ENCODE assay signal across 20 cellular contexts in genomic region chr9:69834056-69834455, GRCh38. TPM values are rescaled to one million over a fixed set of nuclear protein-coding genes. Genes with fewer than 3 reads are reported as not detected.
DNase-seq lines count a peak whose midpoint lies in the region; ATAC-seq and TF ChIP-seq lines count a peak whose summit lies in the region.
"Had no signal": no experiment of that assay in that cellular context is flagged by ENCODE, and none has a peak within 500 bp of the region (broad histone marks: within the 10 kb centered on the region; RNA-seq: fewer than 3 reads in every experiment).

No MANE protein-coding gene starts in this region.

- CTCF ChIA-PET in activated CD4-positive, alpha-beta T cell treated with anti-CD3 and anti-CD28 coated beads for 36 hours (lab: Charles Lee) = interaction anchor here (0.6 to 1.4 kb wide), 3 partner anchors 16 to 29 kb away, joined by 3 read pairs; no protein-coding TSS in a partner anchor
- CTCF ChIA-PET in A673 (lab: Charles Lee) = no interaction called here
- CTCF ChIA-PET in HCT116 (lab: Charles Lee) = no interaction called here

- WGBS in esophagus muscularis mucosa = 75% methylated on average over 3 of the region's 3 CpGs

- no peaks in the 10 kb centered on the region for H3K4me1 ChIP-seq in A673 (ENCODE audit: insufficient read depth, low read length, poor library complexity, severe bottlenecking)
- no peaks in the 10 kb centered on the region for H3K4me1 ChIP-seq in HCT116 (ENCODE audit: control insufficient read depth in 1 of 2, insufficient read depth in 2 of 2, low read length in 2 of 2)
- no peaks in the 10 kb centered on the region for H3K4me1 ChIP-seq in esophagus muscularis mucosa

- no peaks in the 10 kb centered on the region for H3K36me3 Mint-ChIP-seq in activated CD4-positive, alpha-beta T cell treated with anti-CD3 and anti-CD28 coated beads for 36 hours (ENCODE audit: low read depth)
- H3K36me3 Mint-ChIP-seq in activated T-helper 2 cell treated with anti-CD3 and anti-CD28 coated beads, Interferon-gamma antibody, Interleukin-2, Interleukin-4, amounts not matched to agents 10 μg/mL and 5 μg/mL and 100 μg/mL, durations not matched to agents 14 hours and 24 hours and 36 hours (ENCODE audit: low read depth) = peaks cover 12% of the 10 kb centered on the region
- no peaks in the 10 kb centered on the region for H3K36me3 Mint-ChIP-seq in activated T-helper 1 cell treated with anti-CD3 and anti-CD28 coated beads, Interleukin-12 subunit alpha, Interleukin-12 subunit beta, Interleukin-2, Interleukin-4 antibody, amounts not matched to agents 30 ng/mL and 10 ng/mL and 1 ng/mL, durations not matched to agents 14 hours and 24 hours and 36 hours (ENCODE audit: low read depth)
- H3K36me3 Mint-ChIP-seq: CD4-positive, alpha-beta memory T cell; IgD-negative memory B cell had no signal

- H3K4me2 ChIP-seq in HCT116 (ENCODE audit: low read length) = no peak overlapping the region
- H3K4me2 ChIP-seq: PC-9 had no signal

- RAD21 ChIA-PET in HCT116 (lab: Charles Lee; ENCODE audit: low non-redundant PET in 1 of 2, low total read pairs in 2 of 2, uncharacterized antibody in 2 of 2, unreplicated experiment in 2 of 2) = no interaction called here

- H3K27me3 Mint-ChIP-seq in activated CD4-positive, alpha-beta T cell treated with anti-CD3 and anti-CD28 coated beads for 36 hours = no peaks in the 10 kb centered on the region
- H3K27me3 Mint-ChIP-seq in activated T-helper 2 cell treated with anti-CD3 and anti-CD28 coated beads, Interferon-gamma antibody, Interleukin-2, Interleukin-4, amounts not matched to agents 10 μg/mL and 5 μg/mL and 100 μg/mL, durations not matched to agents 14 hours and 24 hours and 36 hours (ENCODE audit: low read depth) = no peaks in the 10 kb centered on the region
- H3K27me3 Mint-ChIP-seq in activated T-helper 1 cell treated with anti-CD3 and anti-CD28 coated beads, Interleukin-12 subunit alpha, Interleukin-12 subunit beta, Interleukin-2, Interleukin-4 antibody, amounts not matched to agents 30 ng/mL and 10 ng/mL and 1 ng/mL, durations not matched to agents 14 hours and 24 hours and 36 hours (ENCODE audit: insufficient read depth) = no peaks in the 10 kb centered on the region

- H3K27ac ChIP-seq in A673 (ENCODE audit: low read depth, low read length, poor library complexity, severe bottlenecking) = no peak overlapping the region
- no peak overlapping the region for H3K27ac ChIP-seq in HCT116 (ENCODE audit: low read depth, low read length)
- no peak overlapping the region for H3K27ac ChIP-seq in esophagus muscularis mucosa (replicated peaks in 1 of 4)
- H3K27ac ChIP-seq: PC-9 had no signal

- H4K20me1 ChIP-seq in HCT116 (ENCODE audit: insufficient read depth) = no peaks in the 10 kb centered on the region

- TF ChIP-seq RAD21 in HCT116 (IDR thresholded peaks at IDR 0.05; ENCODE audit: low read depth) = peak; percentile 12; the same call in 1 of the 2 replicates

- no peak overlapping the region for H3K9ac ChIP-seq in HCT116 (ENCODE audit: low read length)

- H3K79me2 ChIP-seq in HCT116 (ENCODE audit: insufficient read depth, low read length) = no peaks in the 10 kb centered on the region

- H3K4me3 Mint-ChIP-seq in activated CD4-positive, alpha-beta T cell treated with anti-CD3 and anti-CD28 coated beads for 36 hours = no peak overlapping the region
- H3K4me3 Mint-ChIP-seq in activated T-helper 2 cell treated with anti-CD3 and anti-CD28 coated beads, Interferon-gamma antibody, Interleukin-2, Interleukin-4, amounts not matched to agents 10 μg/mL and 5 μg/mL and 100 μg/mL, durations not matched to agents 14 hours and 24 hours and 36 hours (ENCODE audit: low read depth) = no peak overlapping the region
- no peak overlapping the region for H3K4me3 Mint-ChIP-seq in activated T-helper 1 cell treated with anti-CD3 and anti-CD28 coated beads, Interleukin-12 subunit alpha, Interleukin-12 subunit beta, Interleukin-2, Interleukin-4 antibody, amounts not matched to agents 30 ng/mL and 10 ng/mL and 1 ng/mL, durations not matched to agents 14 hours and 24 hours and 36 hours
- H3K4me3 Mint-ChIP-seq: IgD-negative memory B cell had no signal

- intact Hi-C loops in activated CD4-positive, alpha-beta T cell treated with anti-CD3 and anti-CD28 coated beads for 36 hours (cut with DNase I, micrococcal nuclease) = loop anchor here in 1 of 2 experiments (2.0 kb wide), 2 partner anchors 13 to 65 kb away; partner anchors contain the start of gene CFAP95
- intact Hi-C loops in A673 (cut with micrococcal nuclease; ENCODE audit: unreplicated experiment) = no loop called here
- intact Hi-C loops in HCT116 (cut with micrococcal nuclease) = no loop called here
- intact Hi-C loops in activated T-helper 2 cell treated with anti-CD3 and anti-CD28 coated beads, Interferon-gamma antibody, Interleukin-2, Interleukin-4, amounts not matched to agents 10 μg/mL and 5 μg/mL and 100 μg/mL, durations not matched to agents 14 hours and 24 hours and 36 hours (cut with micrococcal nuclease) = loop anchor here (1.0 to 5.0 kb wide), 3 partner anchors 15 to 578 kb away; partner anchors contain the start of gene KLF9
- intact Hi-C loops in activated T-helper 1 cell treated with anti-CD3 and anti-CD28 coated beads, Interleukin-12 subunit alpha, Interleukin-12 subunit beta, Interleukin-2, Interleukin-4 antibody, amounts not matched to agents 30 ng/mL and 10 ng/mL and 1 ng/mL, durations not matched to agents 14 hours and 24 hours and 36 hours (cut with micrococcal nuclease) = loop anchor here (1.0 to 5.0 kb wide), 6 partner anchors 15 to 729 kb away; partner anchors contain the start of gene APBA1
- intact Hi-C loops in esophagus muscularis mucosa (cut with DNase I) = no loop called here

- H3K4me1 Mint-ChIP-seq in activated CD4-positive, alpha-beta T cell treated with anti-CD3 and anti-CD28 coated beads for 36 hours = peaks cover 47% of the 10 kb centered on the region
- peaks cover 56% of the 10 kb centered on the region for H3K4me1 Mint-ChIP-seq in activated T-helper 2 cell treated with anti-CD3 and anti-CD28 coated beads, Interferon-gamma antibody, Interleukin-2, Interleukin-4, amounts not matched to agents 10 μg/mL and 5 μg/mL and 100 μg/mL, durations not matched to agents 14 hours and 24 hours and 36 hours (ENCODE audit: low read depth)
- peaks cover 58% of the 10 kb centered on the region for H3K4me1 Mint-ChIP-seq in activated T-helper 1 cell treated with anti-CD3 and anti-CD28 coated beads, Interleukin-12 subunit alpha, Interleukin-12 subunit beta, Interleukin-2, Interleukin-4 antibody, amounts not matched to agents 30 ng/mL and 10 ng/mL and 1 ng/mL, durations not matched to agents 14 hours and 24 hours and 36 hours (ENCODE audit: low read depth)
- H3K4me1 Mint-ChIP-seq: IgD-negative memory B cell had no signal

- BruUV-seq in A673 (replicated peaks; lab: Mats Ljungman, UMichigan) = no TSS peak
- no TSS peak for BruUV-seq in HCT116 (replicated peaks; lab: Mats Ljungman, UMichigan)

- no peak for DNase-seq in activated CD4-positive, alpha-beta T cell treated with anti-CD3 and anti-CD28 coated beads for 36 hours
- DNase-seq in activated CD4-positive, alpha-beta T cell treated with anti-CD3 and anti-CD28 coated beads, Interleukin-2, amount 50 U/mL, for 4 hours = no peak
- no peak for DNase-seq in A673 (ENCODE audit: low spot score)
- no peak for DNase-seq in HCT116 (ENCODE audit: low read depth, low spot score)
- DNase-seq in activated T-helper 2 cell treated with anti-CD3 and anti-CD28 coated beads, Interferon-gamma antibody, Interleukin-2, Interleukin-4, amounts not matched to agents 10 μg/mL and 5 μg/mL and 100 μg/mL, durations not matched to agents 14 hours and 24 hours and 36 hours (ENCODE audit: low spot score) = no peak
- no peak for DNase-seq in activated T-helper 1 cell treated with anti-CD3 and anti-CD28 coated beads, Interleukin-12 subunit alpha, Interleukin-12 subunit beta, Interleukin-2, Interleukin-4 antibody, amounts not matched to agents 30 ng/mL and 10 ng/mL and 1 ng/mL, durations not matched to agents 14 hours and 24 hours and 36 hours (ENCODE audit: low spot score)
- DNase-seq in esophagus muscularis mucosa (ENCODE audit: extremely low spot score) = no peak
- DNase-seq in dermis blood vessel endothelial cell = no peak
- DNase-seq: AML-193, NCI-H1417 treated with DMSO at 0.1 percent for 48 hours, NCI-H2029 treated with DMSO at 0.1 percent for 48 hours, NCI-H2227 treated with DMSO at 0.1 percent for 48 hours, NCI-H526, PC-9 had no signal

- no peaks in the 10 kb centered on the region for H3K27me3 ChIP-seq in A673 (replicated peaks; ENCODE audit: insufficient read depth, low read depth, low read length, poor library complexity)
- no peaks in the 10 kb centered on the region for H3K27me3 ChIP-seq in HCT116 (ENCODE audit: insufficient read depth, low read length)
- no peaks in the 10 kb centered on the region for H3K27me3 ChIP-seq in esophagus muscularis mucosa

- H3K4me3 ChIP-seq in A673 (ENCODE audit: low read depth, low read length, poor library complexity, severe bottlenecking) (no peak overlapping the region), HCT116 (replicated peaks in 1 of 2; ENCODE audit: low read depth in 1 of 2, low read length in 2 of 2) (no peak overlapping the region), esophagus muscularis mucosa (no peak overlapping the region)
- H3K4me3 ChIP-seq: HAP-1, PC-9 had no signal

- H2AFZ ChIP-seq in HCT116 (ENCODE audit: low read depth, low read length, poor library complexity, severe bottlenecking) = no peak overlapping the region
- H2AFZ ChIP-seq: PC-9 had no signal

- ATAC-seq in activated CD4-positive, alpha-beta T cell treated with anti-CD3 and anti-CD28 coated beads for 36 hours = peak; percentile 2
- no peak for ATAC-seq in HCT116

- no peaks in the 10 kb centered on the region for H3K9me3 Mint-ChIP-seq in activated CD4-positive, alpha-beta T cell treated with anti-CD3 and anti-CD28 coated beads for 36 hours (ENCODE audit: low read depth)
- peaks cover 15% of the 10 kb centered on the region for H3K9me3 Mint-ChIP-seq in activated T-helper 2 cell treated with anti-CD3 and anti-CD28 coated beads, Interferon-gamma antibody, Interleukin-2, Interleukin-4, amounts not matched to agents 10 μg/mL and 5 μg/mL and 100 μg/mL, durations not matched to agents 14 hours and 24 hours and 36 hours
- H3K9me3 Mint-ChIP-seq in activated T-helper 1 cell treated with anti-CD3 and anti-CD28 coated beads, Interleukin-12 subunit alpha, Interleukin-12 subunit beta, Interleukin-2, Interleukin-4 antibody, amounts not matched to agents 30 ng/mL and 10 ng/mL and 1 ng/mL, durations not matched to agents 14 hours and 24 hours and 36 hours = no peaks in the 10 kb centered on the region
- H3K9me3 Mint-ChIP-seq: CD4-positive, alpha-beta memory T cell; IgD-negative memory B cell had no signal

- no peaks in the 10 kb centered on the region for H3K9me3 ChIP-seq in A673 (ENCODE audit: low read depth, low read length, poor library complexity, severe bottlenecking)
- no peaks in the 10 kb centered on the region for H3K9me3 ChIP-seq in HCT116 (ENCODE audit: control insufficient read depth in 1 of 2, insufficient read depth in 1 of 2, low read depth in 1 of 2, low read length in 2 of 2)
- no peaks in the 10 kb centered on the region for H3K9me3 ChIP-seq in esophagus muscularis mucosa
- H3K9me3 ChIP-seq: HAP-1 had no signal

- H3K27ac Mint-ChIP-seq in activated CD4-positive, alpha-beta T cell treated with anti-CD3 and anti-CD28 coated beads for 36 hours = peak overlapping the region; percentile 20
- peak overlapping the region; percentile 78 for H3K27ac Mint-ChIP-seq in activated T-helper 2 cell treated with anti-CD3 and anti-CD28 coated beads, Interferon-gamma antibody, Interleukin-2, Interleukin-4, amounts not matched to agents 10 μg/mL and 5 μg/mL and 100 μg/mL, durations not matched to agents 14 hours and 24 hours and 36 hours
- no peak overlapping the region for H3K27ac Mint-ChIP-seq in activated T-helper 1 cell treated with anti-CD3 and anti-CD28 coated beads, Interleukin-12 subunit alpha, Interleukin-12 subunit beta, Interleukin-2, Interleukin-4 antibody, amounts not matched to agents 30 ng/mL and 10 ng/mL and 1 ng/mL, durations not matched to agents 14 hours and 24 hours and 36 hours
- H3K27ac Mint-ChIP-seq: IgD-negative memory B cell had no signal

- H3K36me3 ChIP-seq in A673 (ENCODE audit: insufficient read depth, low read length, poor library complexity, severe bottlenecking) = no peaks in the 10 kb centered on the region
- no peaks in the 10 kb centered on the region for H3K36me3 ChIP-seq in HCT116 (ENCODE audit: control insufficient read depth in 1 of 2, insufficient read depth in 2 of 2, low read length in 2 of 2)
- no peaks in the 10 kb centered on the region for H3K36me3 ChIP-seq in esophagus muscularis mucosa
- H3K36me3 ChIP-seq: HAP-1 had no signal

- TF ChIP-seq POLR2A in HCT116 (IDR thresholded peaks at IDR 0.05; ENCODE audit: borderline replicate concordance, extremely low read depth, insufficient read depth, insufficient read length) (no peak), esophagus muscularis mucosa (IDR thresholded peaks at IDR 0.05; ENCODE audit: low read depth) (no peak)

- TF ChIP-seq CTCF in A673 (conservative IDR thresholded peaks at IDR 0.05; ENCODE audit: low read depth, low read length) (peak; percentile 27; the same call in 1 of the 2 replicates), HCT116 (IDR thresholded peaks at IDR 0.05 in 2 of 3, conservative IDR thresholded peaks at IDR 0.05 in 1 of 3; ENCODE audit: borderline replicate concordance in 1 of 3, insufficient read depth in 1 of 3, low read depth in 2 of 3, low read length in 2 of 3) (0 out of 6 replicates have a peak, but pooled peaks of 1 of the 3 experiments have one; percentile 3), esophagus muscularis mucosa (IDR thresholded peaks at IDR 0.05) (no peak)

- POLR2A ChIA-PET in activated CD4-positive, alpha-beta T cell treated with anti-CD3 and anti-CD28 coated beads for 36 hours (lab: Charles Lee) = no interaction called here
- POLR2A ChIA-PET in A673 (lab: Charles Lee; ENCODE audit: low non-redundant PET) (no interaction called here), HCT116 (lab: Charles Lee) (no interaction called here)

- TF ChIP-seq EP300 in esophagus muscularis mucosa (IDR thresholded peaks at IDR 0.05) = no peak

- no peaks in the 10 kb centered on the region for H3K9me2 ChIP-seq in HCT116 (ENCODE audit: insufficient read depth)

RNA-seq across cellular contexts. Expression of gene CFAP95, which starts 13.4 kb away (rescaled TPM):
- not detected for total RNA-seq in activated CD4-positive, alpha-beta T cell treated with anti-CD3 and anti-CD28 coated beads for 36 hours
- total RNA-seq in A673 (2021) = 1.5 and 2.6 TPM in 2 replicates
- total RNA-seq in HCT116 (2021; ENCODE audit: unreplicated experiment) = not detected
- polyA plus RNA-seq in HCT116 (2012) = 0.35 TPM in 1 of 2 replicates, not detected in the other
- total RNA-seq in activated T-helper 2 cell treated with anti-CD3 and anti-CD28 coated beads, Interferon-gamma antibody, Interleukin-2, Interleukin-4, amounts not matched to agents 10 μg/mL and 5 μg/mL and 100 μg/mL, durations not matched to agents 14 hours and 24 hours and 36 hours = 0.46 and 0.78 TPM in 2 replicates
- not detected in 2 replicates for total RNA-seq in activated T-helper 1 cell treated with anti-CD3 and anti-CD28 coated beads, Interleukin-12 subunit alpha, Interleukin-12 subunit beta, Interleukin-2, Interleukin-4 antibody, amounts not matched to agents 30 ng/mL and 10 ng/mL and 1 ng/mL, durations not matched to agents 14 hours and 24 hours and 36 hours
- not detected for total RNA-seq in esophagus muscularis mucosa
- total RNA-seq in dermis blood vessel endothelial cell = not detected in 2 replicates
- total RNA-seq: CD4-positive, alpha-beta memory T cell; Daoy; HT1080; LHCN-M2; PC-9 had no signal
- polyA plus RNA-seq: CD4-positive, alpha-beta memory T cell; IgD-negative memory B cell had no signal

Comparison
In these comparisons a context has a peak if more than half of its experiments do, and no peak if none do; other contexts are left out.
1. intact Hi-C loops: an anchor here in activated T-helper 2 cell treated with anti-CD3 and anti-CD28 coated beads, Interferon-gamma antibody, Interleukin-2, Interleukin-4, amounts not matched to agents 10 μg/mL and 5 μg/mL and 100 μg/mL, durations not matched to agents 14 hours and 24 hours and 36 hours (1.0 to 5.0 kb wide) and activated T-helper 1 cell treated with anti-CD3 and anti-CD28 coated beads, Interleukin-12 subunit alpha, Interleukin-12 subunit beta, Interleukin-2, Interleukin-4 antibody, amounts not matched to agents 30 ng/mL and 10 ng/mL and 1 ng/mL, durations not matched to agents 14 hours and 24 hours and 36 hours (1.0 to 5.0 kb wide); none called in A673, HCT116 and esophagus muscularis mucosa.